Comparison of ENCODE assay signal across 30 cellular contexts in the genomic region with DNA sequence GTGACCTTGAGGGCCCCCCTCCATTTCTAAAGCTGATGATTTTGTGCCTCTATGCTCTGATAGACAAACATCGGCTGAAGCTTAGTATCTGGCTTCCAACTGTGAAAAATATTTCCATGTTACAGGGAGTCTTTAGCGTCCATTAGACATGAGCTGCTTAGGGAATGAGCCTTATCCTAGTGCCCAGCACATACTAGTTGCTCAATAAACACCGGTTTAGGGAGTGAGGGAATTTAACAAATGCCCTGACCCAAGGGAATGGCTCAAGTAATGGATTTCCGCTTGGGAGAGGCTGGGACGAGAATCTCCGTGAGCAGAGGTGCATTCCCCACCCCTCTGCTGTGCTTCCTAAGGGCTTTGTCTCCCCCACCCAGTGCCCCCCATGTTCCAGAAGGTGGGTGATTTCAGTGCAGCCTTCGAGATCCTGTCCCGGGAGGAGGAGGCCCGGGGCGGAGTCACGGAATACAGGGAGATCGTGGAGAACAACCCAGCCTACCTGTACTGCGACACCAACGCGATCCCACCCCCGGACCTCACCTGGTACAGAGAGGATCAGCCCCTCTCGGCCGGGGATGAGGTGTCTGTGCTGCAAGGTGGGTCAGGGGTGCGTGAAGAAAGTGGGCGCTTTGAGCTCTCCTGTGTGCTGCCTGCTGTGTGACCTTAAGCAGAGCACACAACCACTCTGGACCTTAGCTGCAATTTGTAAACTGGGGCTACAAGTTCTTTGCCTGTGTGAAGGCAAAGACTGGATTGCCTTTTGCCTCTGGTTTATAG.
"Had no signal": no experiment of that assay in that cellular context is flagged by ENCODE, and none has a peak within 500 bp of the region (broad histone marks: within the 10 kb centered on the region; RNA-seq: fewer than 3 reads in every experiment).

No MANE protein-coding gene starts in this region.

- H3K4me3 ChIP-seq: coronary artery, dorsolateral prefrontal cortex, heart left ventricle had no signal

- ATAC-seq: activated CD4-positive, CD25-positive, alpha-beta regulatory T cell treated with anti-CD3 and anti-CD28 coated beads, Interleukin-2, amount 50 U/mL, for 24 hours; activated CD8-positive, alpha-beta T cell treated with anti-CD3 and anti-CD28 coated beads for 36 hours; activated T-cell treated with anti-CD3 and anti-CD28 coated beads, Interleukin-2, amount 50 U/mL, for 4 hours; activated T-helper 17 cell treated with anti-CD3 and anti-CD28 coated beads, Interleukin-2, amount 50 U/mL, for 72 hours; esophagus mucosa; heart left ventricle; T-helper 17 cell had no signal

- H3K27me3 ChIP-seq: dorsolateral prefrontal cortex, heart left ventricle had no signal

- H3K9me3 ChIP-seq: heart left ventricle had no signal

- DNase-seq: activated B cell treated with CpG ODN at 0.5 μM for 24 hours; activated CD4-positive, alpha-beta T cell treated with anti-CD3 and anti-CD28 coated beads for 48 hours; activated CD4-positive, alpha-beta T cell treated with anti-CD3 and anti-CD28 coated beads, Interleukin-2, amount 50 U/mL, for 1 hour; activated CD4-positive, alpha-beta T cell treated with anti-CD3 and anti-CD28 coated beads, Interleukin-2, amount 50 U/mL, for 48 hours; activated CD8-positive, alpha-beta memory T cell treated with anti-CD3 and anti-CD28 coated beads for 24 hours; activated CD8-positive, alpha-beta T cell treated with anti-CD3 and anti-CD28 coated beads for 36 hours; activated effector memory CD4-positive, alpha-beta T cell treated with Interleukin-2 at 50 U/mL for 16 hours; activated gamma-delta T cell treated with Interleukin-2 at 50 U/mL for 16 hours; activated naive CD4-positive, alpha-beta T cell treated with anti-CD3 and anti-CD28 coated beads, Interleukin-2, amount 50 U/mL, for 16 hours; activated naive CD4-positive, alpha-beta T cell treated with Interleukin-2 at 50 U/mL for 16 hours; activated T-cell treated with anti-CD3 and anti-CD28 coated beads, Interleukin-2, amount 50 U/mL, for 4 hours; amniotic stem cell; anterior cingulate cortex; brain microvascular endothelial cell; dorsolateral prefrontal cortex; effector memory CD4-positive, alpha-beta T cell; endodermal cell; foreskin fibroblast; glutamatergic neuron; heart left ventricle; T-helper 17 cell; T1000; WERI-Rb-1 had no signal

- H3K4me1 ChIP-seq: heart left ventricle had no signal

- H3K27ac ChIP-seq: brain microvascular endothelial cell, coronary artery, dorsolateral prefrontal cortex, heart left ventricle, WERI-Rb-1 had no signal

- FAIRE-seq: astrocyte, bronchial epithelial cell, frontal cortex had no signal

- H3K36me3 ChIP-seq: brain microvascular endothelial cell, WERI-Rb-1 had no signal
